Comparison of ENCODE assay signal across 9 cellular contexts in the genomic region with DNA sequence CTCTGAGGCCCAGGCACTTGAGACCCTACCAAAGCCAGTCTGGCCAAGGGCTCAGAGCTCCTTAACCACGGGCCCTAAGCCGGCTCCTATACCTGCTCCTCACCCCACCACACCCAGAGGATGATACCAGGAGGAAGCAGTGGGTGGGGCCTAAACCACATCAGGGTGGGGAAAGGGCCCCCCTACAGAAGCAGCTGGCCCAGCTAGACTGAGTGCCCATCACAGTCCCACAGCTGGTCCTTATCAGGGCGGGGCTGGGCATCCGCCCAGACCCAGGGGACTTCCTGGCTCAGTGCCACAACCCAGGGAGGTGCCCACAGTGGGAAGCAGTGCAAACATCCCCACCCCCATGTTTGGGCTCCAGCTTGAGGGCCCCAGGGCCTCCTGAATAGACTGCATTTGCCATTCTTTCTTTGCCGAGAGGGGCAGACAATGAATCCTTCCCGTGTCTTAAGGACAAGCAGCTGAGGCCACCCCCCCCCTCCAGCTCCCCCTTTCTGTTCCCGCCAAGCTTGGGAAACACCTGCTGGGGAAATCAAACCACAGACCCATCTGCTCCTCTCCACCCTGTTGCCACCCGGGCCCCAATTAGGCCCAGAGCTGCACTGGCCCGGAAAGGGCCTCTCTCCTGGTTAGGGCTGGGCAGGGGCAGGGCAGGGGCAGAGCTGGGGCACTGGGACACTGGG. TPM values are rescaled to one million over a fixed set of nuclear protein-coding genes. Genes with fewer than 3 reads are reported as not detected.
DNase-seq lines count a peak whose midpoint lies in the region.
"Had no signal": no experiment of that assay in that cellular context is flagged by ENCODE, and none has a peak within 500 bp of the region (broad histone marks: within the 10 kb centered on the region; RNA-seq: fewer than 3 reads in every experiment).

No MANE protein-coding gene starts in this region.

- no peak overlapping the region for H3K4me3 ChIP-seq in muscle layer of duodenum (ENCODE audit: low read depth in 1 of 2, low read length in 2 of 2)
- H3K4me3 ChIP-seq: GM23248 had no signal

- H3K9me3 ChIP-seq in muscle layer of duodenum (ENCODE audit: control insufficient read depth in 1 of 2, low read length in 2 of 2), result no peaks in the 10 kb centered on the region

- H3K4me1 ChIP-seq in muscle layer of duodenum (ENCODE audit: control insufficient read depth in 1 of 2, insufficient read depth in 2 of 2, low read length in 2 of 2), result peaks cover 6 to 11% of the 10 kb centered on the region in 2 donors

- peak; percentile 82 for DNase-seq in GF-D8 (lab: John Stamatoyannopoulos, UW)
- peak; percentile 96 for DNase-seq in NCI-H1105 treated with DMSO at 0.1 percent for 48 hours (lab: John Stamatoyannopoulos, UW)
- peak; percentile 29 for DNase-seq in T-helper 22 cell (ENCODE audit: low read depth)
- no peak for DNase-seq in H4 (ENCODE audit: low spot score)
- no peak for DNase-seq in NOMO-1 treated with DMSO at 0.1 percent for 48 hours (lab: John Stamatoyannopoulos, UW; ENCODE audit: unreplicated experiment)
- DNase-seq in foreskin melanocyte, result no peak
- DNase-seq in AG08395 (ENCODE audit: low spot score), result no peak
- DNase-seq: GM23248 had no signal

- peak overlapping the region; percentile 68 for H3K27ac ChIP-seq in muscle layer of duodenum (ENCODE audit: low read length)
- H3K27ac ChIP-seq: GM23248 had no signal

- H3K36me3 ChIP-seq in muscle layer of duodenum (ENCODE audit: control insufficient read depth in 1 of 2, insufficient read depth in 2 of 2, low read length in 2 of 2), result no peaks in the 10 kb centered on the region

- H3K27me3 ChIP-seq in muscle layer of duodenum (ENCODE audit: low read depth, low read length), result no peaks in the 10 kb centered on the region

RNA-seq across cellular contexts. Expression of a gene that starts 6.2 kb away (rescaled TPM):
- 4.4 and 5.2 TPM in 2 replicates for total RNA-seq in H4 (2014; rRNA removed; shearing (Covaris generic))

RNA-seq across cellular contexts. Expression of a gene that starts 34.4 kb away (rescaled TPM):
- 543 and 586 TPM in 2 replicates for total RNA-seq in H4 (2014; rRNA removed; shearing (Covaris generic))

RNA-seq across cellular contexts. Expression of a gene that starts 40.9 kb away (rescaled TPM):
- total RNA-seq in H4 (2014; rRNA removed; shearing (Covaris generic)), result 18.4 and 36.3 TPM in 2 replicates

Comparison
In these comparisons a context has a peak if more than half of its experiments do, and no peak if none do; other contexts are left out.
1. DNase-seq: peak in GF-D8 (single experiment), NCI-H1105 treated with DMSO at 0.1 percent for 48 hours (single experiment) and T-helper 22 cell (single experiment); none in H4 (single experiment), NOMO-1 treated with DMSO at 0.1 percent for 48 hours (single experiment), foreskin melanocyte (single experiment) and AG08395 (single experiment).